In genomic region chr1:149879556-149879955, GRCh38 we compare ENCODE assay signal across 20 cellular contexts. TPM values are rescaled to one million over a fixed set of nuclear protein-coding genes. Genes with fewer than 3 reads are reported as not detected.
A peak's percentile ranks its signal among the peaks of the same experiment; 100 is the strongest.
DNase-seq lines count a peak whose midpoint lies in the region; ATAC-seq and TF ChIP-seq lines count a peak whose summit lies in the region.
"Had no signal": no experiment of that assay in that cellular context is flagged by ENCODE, and none has a peak within 500 bp of the region (broad histone marks: within the 10 kb centered on the region; RNA-seq: fewer than 3 reads in every experiment).

No MANE protein-coding gene starts in this region.

- H3K9me3 Mint-ChIP-seq in activated CD8-positive, alpha-beta memory T cell treated with anti-CD3 and anti-CD28 coated beads, Interleukin-2, amount 10 ng/mL, durations not matched to agents 7 days and 5 days (ENCODE audit: low read depth) = no peaks in the 10 kb centered on the region
- H3K9me3 Mint-ChIP-seq in activated T-helper 1 cell treated with anti-CD3 and anti-CD28 coated beads, Interleukin-12 subunit alpha, Interleukin-12 subunit beta, Interleukin-2, Interleukin-4 antibody, amounts not matched to agents 30 ng/mL and 10 ng/mL and 1 ng/mL, durations not matched to agents 14 hours and 24 hours and 36 hours = no peaks in the 10 kb centered on the region
- no peaks in the 10 kb centered on the region for H3K9me3 Mint-ChIP-seq in neural progenitor cell
- H3K9me3 Mint-ChIP-seq: endodermal cell, type B pancreatic cell had no signal

- no peaks in the 10 kb centered on the region for H3K9me3 ChIP-seq in DND-41 (ENCODE audit: insufficient read depth, low read length, severe bottlenecking)
- H3K9me3 ChIP-seq in neural progenitor cell (ENCODE audit: low read depth) = no peaks in the 10 kb centered on the region
- H3K9me3 ChIP-seq: colonic mucosa had no signal

- no peak overlapping the region for H3K4me3 ChIP-seq in DND-41 (ENCODE audit: low read depth in 1 of 2, low read length in 2 of 2)
- no peak overlapping the region for H3K4me3 ChIP-seq in neural progenitor cell
- H3K4me3 ChIP-seq: colonic mucosa, lung had no signal

- H4K20me1 ChIP-seq in DND-41 (ENCODE audit: insufficient read depth, low read length) (no peaks in the 10 kb centered on the region), neural progenitor cell (ENCODE audit: low read depth) (peaks cover 9% of the 10 kb centered on the region)

- H3K27me3 ChIP-seq in DND-41 (ENCODE audit: insufficient read depth, low read length, poor library complexity) = no peaks in the 10 kb centered on the region
- no peaks in the 10 kb centered on the region for H3K27me3 ChIP-seq in neural progenitor cell
- H3K27me3 ChIP-seq: brain microvascular endothelial cell, colonic mucosa had no signal

- peaks cover 25% of the 10 kb centered on the region for H3K4me1 Mint-ChIP-seq in activated CD8-positive, alpha-beta memory T cell treated with anti-CD3 and anti-CD28 coated beads, Interleukin-2, amount 10 ng/mL, durations not matched to agents 7 days and 5 days
- peaks cover 27% of the 10 kb centered on the region for H3K4me1 Mint-ChIP-seq in activated T-helper 1 cell treated with anti-CD3 and anti-CD28 coated beads, Interleukin-12 subunit alpha, Interleukin-12 subunit beta, Interleukin-2, Interleukin-4 antibody, amounts not matched to agents 30 ng/mL and 10 ng/mL and 1 ng/mL, durations not matched to agents 14 hours and 24 hours and 36 hours (ENCODE audit: low read depth)
- H3K4me1 Mint-ChIP-seq in neural progenitor cell = peaks cover 3% of the 10 kb centered on the region
- H3K4me1 Mint-ChIP-seq: endodermal cell had no signal

- H3K27ac Mint-ChIP-seq in activated CD8-positive, alpha-beta memory T cell treated with anti-CD3 and anti-CD28 coated beads, Interleukin-2, amount 10 ng/mL, durations not matched to agents 7 days and 5 days = peak overlapping the region; percentile 82
- H3K27ac Mint-ChIP-seq in activated T-helper 1 cell treated with anti-CD3 and anti-CD28 coated beads, Interleukin-12 subunit alpha, Interleukin-12 subunit beta, Interleukin-2, Interleukin-4 antibody, amounts not matched to agents 30 ng/mL and 10 ng/mL and 1 ng/mL, durations not matched to agents 14 hours and 24 hours and 36 hours = peak overlapping the region; percentile 64
- H3K27ac Mint-ChIP-seq in neural progenitor cell = no peak overlapping the region
- H3K27ac Mint-ChIP-seq: B cell, endodermal cell, type B pancreatic cell had no signal

- H3K27ac ChIP-seq in DND-41 (ENCODE audit: low read length) (no peak overlapping the region; the same call in 1 of the 2 replicates), neural progenitor cell (peak overlapping the region; percentile 7)
- H3K27ac ChIP-seq: brain microvascular endothelial cell, colonic mucosa had no signal

- peaks cover 9% of the 10 kb centered on the region for H3K4me1 ChIP-seq in DND-41 (ENCODE audit: insufficient read depth, low read length)
- H3K4me1 ChIP-seq in neural progenitor cell = peaks cover 9% of the 10 kb centered on the region
- H3K4me1 ChIP-seq: colonic mucosa had no signal

- no peaks in the 10 kb centered on the region for H3K27me3 Mint-ChIP-seq in activated CD8-positive, alpha-beta memory T cell treated with anti-CD3 and anti-CD28 coated beads, Interleukin-2, amount 10 ng/mL, durations not matched to agents 7 days and 5 days
- H3K27me3 Mint-ChIP-seq in activated T-helper 1 cell treated with anti-CD3 and anti-CD28 coated beads, Interleukin-12 subunit alpha, Interleukin-12 subunit beta, Interleukin-2, Interleukin-4 antibody, amounts not matched to agents 30 ng/mL and 10 ng/mL and 1 ng/mL, durations not matched to agents 14 hours and 24 hours and 36 hours (ENCODE audit: insufficient read depth) = no peaks in the 10 kb centered on the region
- H3K27me3 Mint-ChIP-seq in neural progenitor cell (ENCODE audit: insufficient read depth, low read depth) = peaks cover 2% of the 10 kb centered on the region
- H3K27me3 Mint-ChIP-seq: B cell, type B pancreatic cell had no signal

- H3K79me2 ChIP-seq in DND-41 (ENCODE audit: insufficient read depth, low read length) (no peaks in the 10 kb centered on the region), neural progenitor cell (ENCODE audit: low read depth) (peaks cover 11% of the 10 kb centered on the region)

- no peak overlapping the region for H3K4me2 ChIP-seq in DND-41 (ENCODE audit: insufficient read depth, low read length)
- H3K4me2 ChIP-seq in neural progenitor cell = no peak overlapping the region

- peak; percentile 56 for ATAC-seq in activated CD8-positive, alpha-beta memory T cell treated with anti-CD3 and anti-CD28 coated beads, Interleukin-2, amount 10 ng/mL, durations not matched to agents 7 days and 5 days
- ATAC-seq in DND-41 (ENCODE audit: insufficient read depth, low read depth) (peak; percentile 66; the same call in 2 of the 3 replicates), GM21381 (IDR thresholded peaks at IDR 0.05; ENCODE audit: unreplicated experiment) (no peak)

- intact Hi-C loops in activated T-helper 1 cell treated with anti-CD3 and anti-CD28 coated beads, Interleukin-12 subunit alpha, Interleukin-12 subunit beta, Interleukin-2, Interleukin-4 antibody, amounts not matched to agents 30 ng/mL and 10 ng/mL and 1 ng/mL, durations not matched to agents 14 hours and 24 hours and 36 hours (cut with micrococcal nuclease) = no loop called here

- CTCF ChIA-PET in activated CD8-positive, alpha-beta memory T cell treated with anti-CD3 and anti-CD28 coated beads, Interleukin-2, amount 10 ng/mL, durations not matched to agents 7 days and 5 days (lab: Charles Lee) = interaction anchor here (0.6 kb wide), 1 partner anchor 171 kb away, joined by 3 read pairs; no protein-coding TSS in a partner anchor

- peaks cover 10% of the 10 kb centered on the region for H3F3A ChIP-seq in neural progenitor cell (ENCODE audit: low read depth)

- H3K36me3 Mint-ChIP-seq in activated CD8-positive, alpha-beta memory T cell treated with anti-CD3 and anti-CD28 coated beads, Interleukin-2, amount 10 ng/mL, durations not matched to agents 7 days and 5 days = no peaks in the 10 kb centered on the region
- H3K36me3 Mint-ChIP-seq in activated T-helper 1 cell treated with anti-CD3 and anti-CD28 coated beads, Interleukin-12 subunit alpha, Interleukin-12 subunit beta, Interleukin-2, Interleukin-4 antibody, amounts not matched to agents 30 ng/mL and 10 ng/mL and 1 ng/mL, durations not matched to agents 14 hours and 24 hours and 36 hours (ENCODE audit: low read depth) = peaks cover 3% of the 10 kb centered on the region
- no peaks in the 10 kb centered on the region for H3K36me3 Mint-ChIP-seq in neural progenitor cell
- H3K36me3 Mint-ChIP-seq: type B pancreatic cell had no signal

- no peak overlapping the region for H2AFZ ChIP-seq in DND-41 (ENCODE audit: low read depth, low read length)
- H2AFZ ChIP-seq in neural progenitor cell (replicated peaks) = no peak overlapping the region

- H3K9ac ChIP-seq in DND-41 (ENCODE audit: low read depth, low read length) (no peak overlapping the region), neural progenitor cell (no peak overlapping the region)

- TF ChIP-seq CTCF in DND-41 (IDR thresholded peaks at IDR 0.05; ENCODE audit: borderline replicate concordance, extremely low read depth, low read length, poor library complexity, severe bottlenecking) (no peak), neural progenitor cell (IDR thresholded peaks at IDR 0.05) (no peak)

- peak overlapping the region; percentile 15 for H3K4me3 Mint-ChIP-seq in activated CD8-positive, alpha-beta memory T cell treated with anti-CD3 and anti-CD28 coated beads, Interleukin-2, amount 10 ng/mL, durations not matched to agents 7 days and 5 days
- peak overlapping the region; percentile 38 for H3K4me3 Mint-ChIP-seq in activated T-helper 1 cell treated with anti-CD3 and anti-CD28 coated beads, Interleukin-12 subunit alpha, Interleukin-12 subunit beta, Interleukin-2, Interleukin-4 antibody, amounts not matched to agents 30 ng/mL and 10 ng/mL and 1 ng/mL, durations not matched to agents 14 hours and 24 hours and 36 hours
- no peak overlapping the region for H3K4me3 Mint-ChIP-seq in neural progenitor cell
- H3K4me3 Mint-ChIP-seq: B cell, endodermal cell, type B pancreatic cell had no signal

- H3K36me3 ChIP-seq in DND-41 (ENCODE audit: insufficient read depth, low read length) (no peaks in the 10 kb centered on the region), neural progenitor cell (no peaks in the 10 kb centered on the region)
- H3K36me3 ChIP-seq: brain microvascular endothelial cell, colonic mucosa had no signal

- peak; percentile 59 for DNase-seq in activated CD8-positive, alpha-beta memory T cell treated with anti-CD3 and anti-CD28 coated beads, Interleukin-2, amount 10 ng/mL, durations not matched to agents 7 days and 5 days
- DNase-seq in activated CD8-positive, alpha-beta memory T cell treated with anti-CD3 and anti-CD28 coated beads for 24 hours = no peak
- DNase-seq in DND-41 = no peak
- DNase-seq in activated T-helper 1 cell treated with anti-CD3 and anti-CD28 coated beads, Interleukin-12 subunit alpha, Interleukin-12 subunit beta, Interleukin-2, Interleukin-4 antibody, amounts not matched to agents 30 ng/mL and 10 ng/mL and 1 ng/mL, durations not matched to agents 14 hours and 24 hours and 36 hours (ENCODE audit: low spot score) = no peak
- no peak for DNase-seq in neural progenitor cell (ENCODE audit: low spot score)
- no peak for DNase-seq in kidney tubule cell (ENCODE audit: low spot score)
- no peak for DNase-seq in DMS153 (lab: John Stamatoyannopoulos, UW)
- DNase-seq: activated CD8-positive, alpha-beta memory T cell treated with anti-CD3 and anti-CD28 coated beads, Interleukin-2, amount 50 U/mL, for 48 hours; brain microvascular endothelial cell; Calu3; colonic mucosa; endodermal cell; NCI-H1092; NCI-H187 treated with DMSO at 0.1 percent for 48 hours; NCI-H774; stimulated activated CD4-positive, alpha-beta T cell treated with anti-CD3 and anti-CD28 coated beads, Interleukin-4, amount 100 ng/mL, for 24 hours had no signal

RNA-seq across cellular contexts. Expression of gene BOLA1, which starts 19.8 kb away (rescaled TPM):
- 10 to 100 TPM; 24.4 to 28.6 TPM for total RNA-seq in activated CD8-positive, alpha-beta memory T cell treated with anti-CD3 and anti-CD28 coated beads, Interleukin-2, amount 10 ng/mL, durations not matched to agents 7 days and 5 days
- 23.9 and 24.3 TPM in 2 replicates for total RNA-seq in activated T-helper 1 cell treated with anti-CD3 and anti-CD28 coated beads, Interleukin-12 subunit alpha, Interleukin-12 subunit beta, Interleukin-2, Interleukin-4 antibody, amounts not matched to agents 30 ng/mL and 10 ng/mL and 1 ng/mL, durations not matched to agents 14 hours and 24 hours and 36 hours
- 2.4 and 13.7 TPM in 2 replicates for total RNA-seq in neural progenitor cell (ENCODE audit: low replicate concordance)

RNA-seq across cellular contexts. Expression of gene SV2A, which starts 38.1 kb away (rescaled TPM):
- total RNA-seq in activated CD8-positive, alpha-beta memory T cell treated with anti-CD3 and anti-CD28 coated beads, Interleukin-2, amount 10 ng/mL, durations not matched to agents 7 days and 5 days = 10 to 100 TPM; 15.8 to 17.1 TPM
- total RNA-seq in activated T-helper 1 cell treated with anti-CD3 and anti-CD28 coated beads, Interleukin-12 subunit alpha, Interleukin-12 subunit beta, Interleukin-2, Interleukin-4 antibody, amounts not matched to agents 30 ng/mL and 10 ng/mL and 1 ng/mL, durations not matched to agents 14 hours and 24 hours and 36 hours = 17.3 and 18.6 TPM in 2 replicates
- total RNA-seq in neural progenitor cell (ENCODE audit: low replicate concordance) = 31.6 and 47.1 TPM in 2 replicates

RNA-seq across cellular contexts. Expression of gene SF3B4, which starts 48.0 kb away (rescaled TPM):
- total RNA-seq in activated CD8-positive, alpha-beta memory T cell treated with anti-CD3 and anti-CD28 coated beads, Interleukin-2, amount 10 ng/mL, durations not matched to agents 7 days and 5 days = 100 to 1,000 TPM in 1 of 2 experiments, 10 to 100 TPM in 1; 79.4 to 109 TPM
- 125 and 136 TPM in 2 replicates for total RNA-seq in activated T-helper 1 cell treated with anti-CD3 and anti-CD28 coated beads, Interleukin-12 subunit alpha, Interleukin-12 subunit beta, Interleukin-2, Interleukin-4 antibody, amounts not matched to agents 30 ng/mL and 10 ng/mL and 1 ng/mL, durations not matched to agents 14 hours and 24 hours and 36 hours
- total RNA-seq in neural progenitor cell (ENCODE audit: low replicate concordance) = 26.1 and 26.4 TPM in 2 replicates

RNA-seq across cellular contexts. Expression of gene MTMR11, which starts 57.1 kb away (rescaled TPM):
- total RNA-seq in activated CD8-positive, alpha-beta memory T cell treated with anti-CD3 and anti-CD28 coated beads, Interleukin-2, amount 10 ng/mL, durations not matched to agents 7 days and 5 days = 1 to 10 TPM; 2.0 to 2.9 TPM
- total RNA-seq in activated T-helper 1 cell treated with anti-CD3 and anti-CD28 coated beads, Interleukin-12 subunit alpha, Interleukin-12 subunit beta, Interleukin-2, Interleukin-4 antibody, amounts not matched to agents 30 ng/mL and 10 ng/mL and 1 ng/mL, durations not matched to agents 14 hours and 24 hours and 36 hours = 5.6 and 8.5 TPM in 2 replicates
- 3.8 and 11.3 TPM in 2 replicates for total RNA-seq in neural progenitor cell (ENCODE audit: low replicate concordance)
- total RNA-seq: B cell had no signal
